In genomic region chr3:127235706-127236105, GRCh38 we compare ENCODE assay signal across 4 cellular contexts. TPM values are rescaled to one million over a fixed set of nuclear protein-coding genes. Genes with fewer than 3 reads are reported as not detected.
"Had no signal": no experiment of that assay in that cellular context is flagged by ENCODE, and none has a peak within 500 bp of the region (broad histone marks: within the 10 kb centered on the region; RNA-seq: fewer than 3 reads in every experiment).

No MANE protein-coding gene starts in this region.

- H3K4me3 ChIP-seq: GM12878 had no signal

- DNase-seq: GDM1, GF-D8 had no signal

RNA-seq across cellular contexts. Expression of gene PRR23E, which starts 42.8 kb away (rescaled TPM):
- total RNA-seq: G401, GM12878 had no signal

RNA-seq across cellular contexts. Expression of gene PRR20G, which starts 52.1 kb away (rescaled TPM):
- total RNA-seq: G401, GM12878 had no signal
